ENCODE assay signal across 8 cellular contexts in genomic region chr21:34615487-34615814, GRCh38. TPM values are rescaled to one million over a fixed set of nuclear protein-coding genes. Genes with fewer than 3 reads are reported as not detected.
DNase-seq lines count a peak whose midpoint lies in the region; ATAC-seq and TF ChIP-seq lines count a peak whose summit lies in the region.

No MANE protein-coding gene starts in this region.

- H3K9me3 ChIP-seq in CD8-positive, alpha-beta T cell (ENCODE audit: low read length): no peaks in the 10 kb centered on the region

- H3K4me3 ChIP-seq in CD8-positive, alpha-beta T cell (ENCODE audit: low read depth, low read length): peak overlapping the region; percentile 63
- H3K4me3 ChIP-seq in cardiac fibroblast (replicated peaks in 1 of 2; ENCODE audit: low read depth in 2 of 2, low read length in 2 of 2): peak overlapping the region; percentile 67 to 83

- POLR2A ChIA-PET in CD8-positive, alpha-beta T cell (lab: Charles Lee): interaction anchor here (0.6 to 1.0 kb wide), 2 partner anchors 525 to 703 kb away, joined by 3 read pairs; no protein-coding TSS in a partner anchor

- peaks cover 13% of the 10 kb centered on the region for H3K4me1 ChIP-seq in CD8-positive, alpha-beta T cell (ENCODE audit: insufficient read depth, low read length)

- H3K27ac Mint-ChIP-seq in CD8-positive, alpha-beta T cell: peak overlapping the region; percentile 91
- peak overlapping the region; percentile 91 to 94 for H3K27ac Mint-ChIP-seq in natural killer cell

- H3K36me3 ChIP-seq in CD8-positive, alpha-beta T cell (ENCODE audit: insufficient read depth, low read length): no peaks in the 10 kb centered on the region

- peak overlapping the region; percentile 90 for H3K4me3 Mint-ChIP-seq in CD8-positive, alpha-beta T cell
- peak overlapping the region; percentile 93 for H3K4me3 Mint-ChIP-seq in natural killer cell

- no peaks in the 10 kb centered on the region for H3K9me3 Mint-ChIP-seq in CD8-positive, alpha-beta T cell
- H3K9me3 Mint-ChIP-seq in natural killer cell: no peaks in the 10 kb centered on the region

- CTCF ChIA-PET in CD8-positive, alpha-beta T cell (lab: Charles Lee): interaction anchor here (1.1 to 2.3 kb wide), 7 partner anchors 8 to 267 kb away, joined by 3 to 8 read pairs (median 3); no protein-coding TSS in a partner anchor

- no peak for TF ChIP-seq CTCF in CD8-positive, alpha-beta T cell (IDR thresholded peaks at IDR 0.05)
- TF ChIP-seq CTCF in cardiac fibroblast (IDR thresholded peaks at IDR 0.05; ENCODE audit: low read depth, low read length): no peak
- no peak for TF ChIP-seq CTCF in natural killer cell (IDR thresholded peaks at IDR 0.05)

- DNase-seq in CD8-positive, alpha-beta T cell: no peak
- DNase-seq in cardiac fibroblast (ENCODE audit: low read depth in 2 of 2) (no peak), natural killer cell (no peak), cerebellar nuclear complex (lab: John Stamatoyannopoulos, UW) (no peak), NCI-H774 (lab: John Stamatoyannopoulos, UW) (no peak), occipital lobe (lab: John Stamatoyannopoulos, UW) (no peak)

- H3K4me1 Mint-ChIP-seq in CD8-positive, alpha-beta T cell (ENCODE audit: low read depth): peaks cover 21% of the 10 kb centered on the region
- H3K4me1 Mint-ChIP-seq in natural killer cell: peaks cover 28 to 30% of the 10 kb centered on the region in 2 donors

- H3K27ac ChIP-seq in CD8-positive, alpha-beta T cell (ENCODE audit: low read depth, low read length): peak overlapping the region; percentile 41

- H3K27me3 ChIP-seq in CD8-positive, alpha-beta T cell (ENCODE audit: insufficient read depth, low read length): no peaks in the 10 kb centered on the region

- no peaks in the 10 kb centered on the region for H3K27me3 Mint-ChIP-seq in CD8-positive, alpha-beta T cell (ENCODE audit: low read depth)
- peaks cover 0 to 6% of the 10 kb centered on the region in 2 donors for H3K27me3 Mint-ChIP-seq in natural killer cell (ENCODE audit: low read depth in 2 of 2)

- intact Hi-C loops in CD8-positive, alpha-beta T cell (cut with DNase I, micrococcal nuclease): loop anchor here (1.0 to 10.0 kb wide), 10 partner anchors 409 to 2001 kb away; partner anchors contain the start of genes ATP5PO (in 1 of the 2), CFAP298 (in 1 of the 2), CRYZL1 (in 1 of the 2) and DNAJC28 (in 1 of the 2)
- intact Hi-C loops in natural killer cell (cut with micrococcal nuclease): loop anchor here (2.0 to 5.0 kb wide), 3 partner anchors 59 to 973 kb away; partner anchors contain the start of genes ATP5PO, CRYZL1 and ITSN1

- peaks cover 4% of the 10 kb centered on the region for H3K36me3 Mint-ChIP-seq in CD8-positive, alpha-beta T cell
- H3K36me3 Mint-ChIP-seq in natural killer cell: no peaks in the 10 kb centered on the region

- ATAC-seq in CD8-positive, alpha-beta T cell: peak; percentile 8
- peak; percentile 4 for ATAC-seq in HG03139 (IDR thresholded peaks at IDR 0.05; ENCODE audit: unreplicated experiment)
- peak in 2 of 3 donors; percentile 1 to 6 for ATAC-seq in natural killer cell
- ATAC-seq in HG02623 (IDR thresholded peaks at IDR 0.05; ENCODE audit: unreplicated experiment): no peak

RNA-seq across cellular contexts. Expression of gene RCAN1, which starts 0.5 kb away (rescaled TPM):
- 1 to 10 TPM in 1 of 2 experiments, under 1 TPM in 1; 0.73 to 1.0 TPM for total RNA-seq in CD8-positive, alpha-beta T cell
- total RNA-seq in natural killer cell: 1 to 10 TPM; 6.7 to 8.9 (median 8.2) TPM
- total RNA-seq in occipital lobe: 56.8 TPM

RNA-seq across cellular contexts. Expression of gene CLIC6, which starts 53.3 kb away (rescaled TPM):
- under 1 TPM; 0.08 to 0.16 TPM for total RNA-seq in CD8-positive, alpha-beta T cell
- total RNA-seq in natural killer cell (not detected), occipital lobe (0.31 TPM)
